Comparison of ENCODE assay signal across 17 cellular contexts in the genomic region with DNA sequence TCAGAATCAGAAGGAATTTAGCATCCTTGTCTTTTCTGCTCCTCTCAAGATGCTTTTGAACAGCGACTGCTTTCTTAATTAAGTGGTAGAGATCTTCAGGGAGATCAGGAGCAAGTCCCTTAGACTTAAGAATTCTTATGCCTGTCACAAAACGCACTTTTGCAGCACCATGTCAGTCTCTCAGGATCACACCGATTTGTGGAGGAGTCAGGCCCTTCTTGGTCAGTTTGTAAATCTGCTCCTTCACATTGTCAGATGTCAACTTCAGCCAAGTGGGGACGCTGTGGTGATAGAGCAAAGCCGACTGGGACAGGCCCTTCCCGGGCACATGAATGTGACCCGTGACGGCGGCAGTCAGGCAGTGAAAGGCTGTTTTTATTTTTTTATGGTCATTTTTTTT. TPM values are rescaled to one million over a fixed set of nuclear protein-coding genes. Genes with fewer than 3 reads are reported as not detected.
"Had no signal": no experiment of that assay in that cellular context is flagged by ENCODE, and none has a peak within 500 bp of the region (broad histone marks: within the 10 kb centered on the region; RNA-seq: fewer than 3 reads in every experiment).

No MANE protein-coding gene starts in this region.

- ATAC-seq: heart right ventricle, upper lobe of right lung had no signal

- H3K4me3 ChIP-seq: colonic mucosa, heart right ventricle, right atrium auricular region, smooth muscle cell, tibial artery, upper lobe of right lung, vagina had no signal

- H3K4me1 ChIP-seq: colonic mucosa had no signal

- H3K9me3 ChIP-seq: colonic mucosa, heart right ventricle, right atrium auricular region, tibial artery, upper lobe of right lung, vagina had no signal

- DNase-seq: colonic mucosa; dermis blood vessel endothelial cell; foreskin melanocyte; heart right ventricle; hypothalamus; kidney glomerular epithelial cell; mesendoderm; naive B cell; posterior cingulate gyrus; stimulated activated CD4-positive, alpha-beta T cell treated with anti-CD3 and anti-CD28 coated beads, Interleukin-2, amount 100 ng/mL, for 48 hours; stimulated activated naive CD4-positive, alpha-beta T cell treated with Interleukin-2 at 50 U/mL for 16 hours; tibial artery; upper lobe of right lung had no signal

- H3K27me3 ChIP-seq: colonic mucosa, heart right ventricle, right atrium auricular region, tibial artery, upper lobe of right lung, vagina had no signal

- H3K4me2 ChIP-seq: smooth muscle cell had no signal

- H3K27ac ChIP-seq: colonic mucosa, tibial artery, upper lobe of right lung, vagina had no signal

- H3K36me3 Mint-ChIP-seq: naive B cell had no signal

- H3K36me3 ChIP-seq: colonic mucosa, heart right ventricle, right atrium auricular region, tibial artery, upper lobe of right lung, vagina had no signal

- H3K4me3 Mint-ChIP-seq: naive B cell had no signal

RNA-seq across cellular contexts. Expression of a gene that starts 35.7 kb away (rescaled TPM):
- polyA plus RNA-seq: neural cell had no signal
